8 cellular contexts compared by ENCODE assay signal in the genomic region with DNA sequence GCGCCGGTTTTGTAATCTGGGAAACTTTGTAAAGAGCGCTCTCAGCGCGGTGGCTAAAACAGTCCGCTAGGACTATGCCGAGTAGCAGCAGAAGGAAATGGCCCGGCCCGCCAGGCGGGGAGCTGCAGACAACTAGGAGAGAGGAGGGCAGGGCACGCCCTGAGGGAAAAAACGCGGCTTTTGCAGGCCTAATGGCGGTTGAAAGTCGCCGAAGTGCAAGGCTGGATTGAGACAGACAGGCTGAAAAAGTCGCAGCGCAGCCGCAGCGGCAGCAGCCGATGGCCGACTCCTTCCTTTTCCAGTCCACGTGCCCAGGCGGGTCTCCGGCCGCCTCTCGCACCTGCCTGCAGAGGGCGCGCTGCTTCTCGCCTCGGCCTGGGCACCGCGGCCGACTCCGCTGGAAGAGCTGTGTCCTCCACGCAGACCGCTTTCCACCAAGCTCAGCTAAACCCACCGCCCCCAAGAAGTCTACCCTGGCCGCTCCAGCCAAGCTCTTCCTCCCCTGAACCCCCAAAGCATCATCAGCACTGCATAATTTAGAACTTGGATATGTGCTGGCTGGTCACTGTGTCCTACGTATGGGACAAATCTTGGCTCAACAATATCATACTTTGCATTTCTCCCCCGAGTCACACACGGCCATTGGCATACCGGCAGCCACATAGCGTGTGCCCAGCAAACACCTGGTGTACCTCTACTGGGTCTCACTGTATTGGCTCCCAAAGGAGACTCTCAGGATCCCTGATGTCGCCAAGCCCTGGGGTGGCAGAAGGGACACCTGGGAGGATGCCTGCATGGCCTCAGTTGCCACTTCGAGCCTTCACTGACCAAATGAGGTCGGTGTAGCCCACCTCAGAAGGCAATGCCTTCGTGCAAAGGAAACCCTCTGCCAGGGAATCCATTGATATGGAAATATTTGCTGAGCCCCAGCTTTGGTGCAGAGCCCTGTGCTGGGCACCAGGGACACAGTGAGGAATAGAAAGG. TPM values are rescaled to one million over a fixed set of nuclear protein-coding genes. Genes with fewer than 3 reads are reported as not detected.
DNase-seq lines count a peak whose midpoint lies in the region; ATAC-seq and TF ChIP-seq lines count a peak whose summit lies in the region.

No MANE protein-coding gene starts in this region.

- peak overlapping the region; percentile 79 for H3K27ac Mint-ChIP-seq in activated CD4-positive, alpha-beta T cell treated with anti-CD3 and anti-CD28 coated beads, Interleukin-2, amount 10 ng/mL, durations not matched to agents 24 days and 14 days

- H3K27me3 ChIP-seq in HCT116 (ENCODE audit: insufficient read depth, low read length) (no peaks in the 10 kb centered on the region), lung (ENCODE audit: control insufficient read depth, insufficient read depth) (no peaks in the 10 kb centered on the region)

- H3K27me3 Mint-ChIP-seq in activated CD4-positive, alpha-beta T cell treated with anti-CD3 and anti-CD28 coated beads, Interleukin-2, amount 10 ng/mL, durations not matched to agents 24 days and 14 days, result no peaks in the 10 kb centered on the region

- H3K9me3 ChIP-seq in HCT116 (ENCODE audit: control insufficient read depth in 1 of 2, insufficient read depth in 1 of 2, low read depth in 1 of 2, low read length in 2 of 2) (no peaks in the 10 kb centered on the region), lung (ENCODE audit: control insufficient read depth in 2 of 2, insufficient read depth in 1 of 2, low read length in 1 of 2) (no peaks in the 10 kb centered on the region)

- CTCF ChIA-PET in HCT116 (lab: Charles Lee), result interaction anchor here (0.6 to 3.8 kb wide), 10 partner anchors 9 to 276 kb away, joined by 3 to 36 read pairs (median 4); partner anchors contain the start of genes SLC25A5 and SOWAHD

- H2AFZ ChIP-seq in HCT116 (ENCODE audit: low read depth, low read length, poor library complexity, severe bottlenecking), result peak overlapping the region; percentile 84

- DNase-seq in GM12865 (ENCODE audit: low read depth) (peak; percentile 76), HCT116 (ENCODE audit: low read depth, low spot score) (no peak), NCI-H2029 (lab: John Stamatoyannopoulos, UW) (peak; percentile 12), dermis blood vessel endothelial cell (peak; percentile 65), lung (ENCODE audit: low spot score) (peak; percentile 64)
- DNase-seq in activated CD4-positive, alpha-beta T cell treated with anti-CD3 and anti-CD28 coated beads, Interleukin-2, amount 10 ng/mL, durations not matched to agents 24 days and 14 days, result peak; percentile 90
- peak; percentile 36 for DNase-seq in stimulated activated CD8-positive, alpha-beta memory T cell treated with anti-CD3 and anti-CD28 coated beads, Interleukin-12 subunit alpha, Interleukin-12 subunit beta, amount 100 ng/mL, for 1 hour (ENCODE audit: low read depth)

- TF ChIP-seq POLR2A in HCT116 (IDR thresholded peaks at IDR 0.05; ENCODE audit: borderline replicate concordance, extremely low read depth, insufficient read depth, insufficient read length), result no peak

- peak overlapping the region; percentile 49 for H3K9ac ChIP-seq in HCT116 (ENCODE audit: low read length)

- peak overlapping the region; percentile 74 for H3K4me3 Mint-ChIP-seq in activated CD4-positive, alpha-beta T cell treated with anti-CD3 and anti-CD28 coated beads, Interleukin-2, amount 10 ng/mL, durations not matched to agents 24 days and 14 days

- peak overlapping the region; percentile 71 for H3K4me2 ChIP-seq in HCT116 (ENCODE audit: low read length)

- 17 to 35% methylated on average over 38 to 48 of the region's 48 CpGs for WGBS in lung, 2 donors

- peaks cover 5% of the 10 kb centered on the region for H3K4me1 Mint-ChIP-seq in activated CD4-positive, alpha-beta T cell treated with anti-CD3 and anti-CD28 coated beads, Interleukin-2, amount 10 ng/mL, durations not matched to agents 24 days and 14 days

- no peaks in the 10 kb centered on the region for H3K36me3 Mint-ChIP-seq in activated CD4-positive, alpha-beta T cell treated with anti-CD3 and anti-CD28 coated beads, Interleukin-2, amount 10 ng/mL, durations not matched to agents 24 days and 14 days (ENCODE audit: low read depth)

- H3K79me2 ChIP-seq in HCT116 (ENCODE audit: insufficient read depth, low read length), result no peaks in the 10 kb centered on the region

- H3K9me2 ChIP-seq in HCT116 (ENCODE audit: insufficient read depth), result no peaks in the 10 kb centered on the region

- H3K36me3 ChIP-seq in HCT116 (ENCODE audit: control insufficient read depth in 1 of 2, insufficient read depth in 2 of 2, low read length in 2 of 2), result no peaks in the 10 kb centered on the region
- H3K36me3 ChIP-seq in lung (ENCODE audit: control insufficient read depth in 2 of 2, insufficient read depth in 2 of 2, low read length in 2 of 2), result no peaks in the 10 kb centered on the region

- peak; percentile 51 for TF ChIP-seq RAD21 in HCT116 (IDR thresholded peaks at IDR 0.05; ENCODE audit: low read depth)

- H3K4me3 ChIP-seq in GM12865 (ENCODE audit: low read depth, low read length) (peak overlapping the region; percentile 44), HCT116 (replicated peaks in 1 of 2; ENCODE audit: low read depth in 1 of 2, low read length in 2 of 2) (peak overlapping the region; percentile 19 to 35; a peak in 2 of 4 replicates), lung (no peak overlapping the region)

- POLR2A ChIA-PET in HCT116 (lab: Charles Lee), result interaction anchor here (0.8 kb wide), 1 partner anchor 29 kb away, joined by 4 read pairs; no protein-coding TSS in a partner anchor

- no peaks in the 10 kb centered on the region for H4K20me1 ChIP-seq in HCT116 (ENCODE audit: insufficient read depth)

- BruUV-seq in HCT116 (replicated peaks; lab: Mats Ljungman, UMichigan), result no TSS peak

- H3K4me1 ChIP-seq in HCT116 (ENCODE audit: control insufficient read depth in 1 of 2, insufficient read depth in 2 of 2, low read length in 2 of 2), result peaks cover 0 to 27% of the 10 kb centered on the region in 2 experiments; a peak in 3 of 4 replicates
- H3K4me1 ChIP-seq in lung (ENCODE audit: control insufficient read depth in 2 of 2, insufficient read depth in 2 of 2, low read length in 2 of 2), result no peaks in the 10 kb centered on the region

- intact Hi-C loops in HCT116 (cut with micrococcal nuclease), result no loop called here
- intact Hi-C loops in activated CD4-positive, alpha-beta T cell treated with anti-CD3 and anti-CD28 coated beads, Interleukin-2, amount 10 ng/mL, durations not matched to agents 24 days and 14 days (cut with micrococcal nuclease), result loop anchor here (1.0 to 10.0 kb wide), 2 partner anchors 14 to 122 kb away; partner anchors contain the start of genes NKRF and SLC25A5

- no peaks in the 10 kb centered on the region for H3K9me3 Mint-ChIP-seq in activated CD4-positive, alpha-beta T cell treated with anti-CD3 and anti-CD28 coated beads, Interleukin-2, amount 10 ng/mL, durations not matched to agents 24 days and 14 days

- H3K27ac ChIP-seq in HCT116 (ENCODE audit: low read depth, low read length) (peak overlapping the region; percentile 44; the same call in 1 of the 2 replicates), lung (ENCODE audit: low read depth in 1 of 2, low read length in 1 of 2) (peak overlapping the region; percentile 73 to 76)

- peak; percentile 90 for ATAC-seq in HCT116
- peak; percentile 80 for ATAC-seq in lung (ENCODE audit: insufficient read depth, low FRiP score)
- no peak for ATAC-seq in GM18520 (IDR thresholded peaks at IDR 0.05; ENCODE audit: unreplicated experiment)

- RAD21 ChIA-PET in HCT116 (lab: Charles Lee; ENCODE audit: low non-redundant PET in 1 of 2, low total read pairs in 2 of 2, uncharacterized antibody in 2 of 2, unreplicated experiment in 2 of 2), result no interaction called here

- peak; percentile 70 for TF ChIP-seq CTCF in GM12865 (IDR thresholded peaks at IDR 0.05; ENCODE audit: insufficient read depth, low read depth, low read length, missing control alignments)
- peak; percentile 55 to 67 (median 67); a peak in 5 of 6 replicates for TF ChIP-seq CTCF in HCT116 (IDR thresholded peaks at IDR 0.05 in 2 of 3, conservative IDR thresholded peaks at IDR 0.05 in 1 of 3; ENCODE audit: borderline replicate concordance in 1 of 3, insufficient read depth in 1 of 3, low read depth in 2 of 3, low read length in 2 of 3)
- peak; percentile 58 for TF ChIP-seq CTCF in lung (IDR thresholded peaks at IDR 0.05; ENCODE audit: control extremely low read depth, extremely low read depth)

TF ChIP-seq in HCT116, 20 proteins besides CTCF, POLR2A, EP300 and RAD21:
- TF ChIP-seq ATF3 (IDR thresholded peaks at IDR 0.05) (no peak), MAX (IDR thresholded peaks at IDR 0.05) (peak; percentile 98), CBX3 (IDR thresholded peaks at IDR 0.05; ENCODE audit: low read depth) (peak; percentile 82)

RNA-seq across cellular contexts. Expression of gene SLC25A5, which starts 14.5 kb away (rescaled TPM):
- 641 TPM for total RNA-seq in HCT116 (2021; ENCODE audit: unreplicated experiment)
- 705 and 749 TPM in 2 replicates for polyA plus RNA-seq in HCT116 (2012)
- 532 and 544 TPM in 2 replicates for total RNA-seq in activated CD4-positive, alpha-beta T cell treated with anti-CD3 and anti-CD28 coated beads, Interleukin-2, amount 10 ng/mL, durations not matched to agents 24 days and 14 days
- 221 and 297 TPM in 2 replicates for total RNA-seq in dermis blood vessel endothelial cell
- total RNA-seq in lung, result 100 to 1,000 TPM; 181 to 430 TPM
- 100 to 1,000 TPM; 169 to 417 TPM for polyA plus RNA-seq in lung
